ENCODE assay signal across 15 cellular contexts in genomic region chr11:95792700-95793099, GRCh38. TPM values are rescaled to one million over a fixed set of nuclear protein-coding genes. Genes with fewer than 3 reads are reported as not detected.
DNase-seq lines count a peak whose midpoint lies in the region; ATAC-seq and TF ChIP-seq lines count a peak whose summit lies in the region.
"Had no signal": no experiment of that assay in that cellular context is flagged by ENCODE, and none has a peak within 500 bp of the region (broad histone marks: within the 10 kb centered on the region; RNA-seq: fewer than 3 reads in every experiment).

No MANE protein-coding gene starts in this region.

- no peak overlapping the region for H3K9ac ChIP-seq in HUES48 (ENCODE audit: low read depth, low read length)
- H3K9ac ChIP-seq: parathyroid adenoma had no signal

- TF ChIP-seq CTCF in psoas muscle (IDR thresholded peaks at IDR 0.05) = no peak

- H3K36me3 ChIP-seq in CD8-positive, alpha-beta memory T cell (ENCODE audit: insufficient read depth, low read length) = peaks cover 3% of the 10 kb centered on the region
- H3K36me3 ChIP-seq in HUES48 (ENCODE audit: control insufficient read depth, insufficient read depth, low read length) (peaks cover 4% of the 10 kb centered on the region), muscle layer of duodenum (ENCODE audit: control insufficient read depth in 1 of 2, insufficient read depth in 2 of 2, low read length in 2 of 2) (peaks cover 0 to 8% of the 10 kb centered on the region in 2 donors), psoas muscle (ENCODE audit: insufficient read depth in 1 of 2, low read depth in 1 of 2) (peaks cover 0 to 5% of the 10 kb centered on the region in 2 donors)
- H3K36me3 ChIP-seq: breast epithelium, upper lobe of left lung had no signal

- H3K4me1 ChIP-seq in CD8-positive, alpha-beta memory T cell (ENCODE audit: insufficient read depth, low read length) = peaks cover 32% of the 10 kb centered on the region
- H3K4me1 ChIP-seq in HUES48 (ENCODE audit: control insufficient read depth, insufficient read depth, low read length) (peaks cover 22% of the 10 kb centered on the region; the same call in 1 of the 2 replicates), muscle layer of duodenum (ENCODE audit: control insufficient read depth in 1 of 2, insufficient read depth in 2 of 2, low read length in 2 of 2) (peaks cover 17 to 21% of the 10 kb centered on the region in 2 donors), psoas muscle (peaks cover 20% of the 10 kb centered on the region)
- H3K4me1 ChIP-seq: parathyroid adenoma had no signal

- intact Hi-C loops in psoas muscle (cut with DNase I) = loop anchor here in 1 of 2 donors (5.0 kb wide), 1 partner anchor 820 kb away; the partner anchor contains the start of genes CWC15 and KDM4D

- WGBS in psoas muscle, 3 donors = 89 to 90% (median 90%) methylated on average over 7 of the region's 7 CpGs

- H3K4me3 Mint-ChIP-seq in CD8-positive, alpha-beta memory T cell = peak overlapping the region in 4 of 7 donors; percentile 4 to 40 (median 12)
- peak overlapping the region; percentile 44 for H3K4me3 Mint-ChIP-seq in activated T-helper 17 cell treated with anti-CD3 and anti-CD28 coated beads, Interleukin-2, amount 50 U/mL, for 72 hours
- H3K4me3 Mint-ChIP-seq: dendritic cell treated with granulocyte-macrophage colony-stimulating factor and Interleukin-4, amounts not matched to agents 40 ng/mL and 50 ng/mL, for 4 days had no signal

- H3K4me3 ChIP-seq in CD8-positive, alpha-beta memory T cell (ENCODE audit: low read length) = no peak overlapping the region
- H3K4me3 ChIP-seq in HUES48 (ENCODE audit: low read depth, low read length) = 0 out of 2 replicates have a peak overlapping the region, but pooled peaks have one; percentile 8
- H3K4me3 ChIP-seq in muscle layer of duodenum (ENCODE audit: low read depth in 1 of 2, low read length in 2 of 2) = peak overlapping the region in 1 of 2 donors; percentile 94
- H3K4me3 ChIP-seq in psoas muscle = no peak overlapping the region
- H3K4me3 ChIP-seq: breast epithelium had no signal

- peak overlapping the region; percentile 1 for H3K27ac ChIP-seq in CD8-positive, alpha-beta memory T cell (ENCODE audit: low read depth, low read length)
- H3K27ac ChIP-seq in HUES48 (ENCODE audit: low read depth, low read length) (no peak overlapping the region), muscle layer of duodenum (ENCODE audit: low read length) (peak overlapping the region; percentile 99), psoas muscle (no peak overlapping the region)
- H3K27ac ChIP-seq: breast epithelium, epithelial cell of prostate, parathyroid adenoma, upper lobe of left lung had no signal

- H3K27ac Mint-ChIP-seq in CD8-positive, alpha-beta memory T cell = peak overlapping the region in 2 of 8 donors; percentile 32
- H3K27ac Mint-ChIP-seq in activated T-helper 17 cell treated with anti-CD3 and anti-CD28 coated beads, Interleukin-2, amount 50 U/mL, for 72 hours = no peak overlapping the region

- DNase-seq in CD8-positive, alpha-beta memory T cell = no peak
- DNase-seq in activated gamma-delta T cell treated with Interleukin-2 at 50 U/mL for 16 hours (no peak), psoas muscle (no peak)
- DNase-seq: activated CD4-positive, alpha-beta T cell treated with anti-CD3 and anti-CD28 coated beads for 48 hours; foreskin melanocyte; NCI-H1694 treated with DMSO at 0.1 percent for 48 hours; upper lobe of left lung had no signal

- no peak for ATAC-seq in activated T-helper 17 cell treated with anti-CD3 and anti-CD28 coated beads, Interleukin-2, amount 50 U/mL, for 72 hours (replicated peaks)
- ATAC-seq in GM18502 (IDR thresholded peaks at IDR 0.05; ENCODE audit: poor library complexity, unreplicated experiment) (no peak), psoas muscle (no peak)

- H3K9me3 Mint-ChIP-seq in CD8-positive, alpha-beta memory T cell = no peaks in the 10 kb centered on the region
- no peaks in the 10 kb centered on the region for H3K9me3 Mint-ChIP-seq in activated T-helper 17 cell treated with anti-CD3 and anti-CD28 coated beads, Interleukin-2, amount 50 U/mL, for 72 hours
- H3K9me3 Mint-ChIP-seq: dendritic cell treated with granulocyte-macrophage colony-stimulating factor and Interleukin-4, amounts not matched to agents 40 ng/mL and 50 ng/mL, for 4 days had no signal

- H3K36me3 Mint-ChIP-seq in CD8-positive, alpha-beta memory T cell = peaks cover 0 to 36% (median 2%) of the 10 kb centered on the region in 3 donors
- H3K36me3 Mint-ChIP-seq in activated T-helper 17 cell treated with anti-CD3 and anti-CD28 coated beads, Interleukin-2, amount 50 U/mL, for 72 hours (ENCODE audit: low read depth) = peaks cover 69% of the 10 kb centered on the region

- H3K4me1 Mint-ChIP-seq in CD8-positive, alpha-beta memory T cell = peaks cover 48 to 74% (median 68%) of the 10 kb centered on the region in 3 donors
- peaks cover 36% of the 10 kb centered on the region for H3K4me1 Mint-ChIP-seq in activated T-helper 17 cell treated with anti-CD3 and anti-CD28 coated beads, Interleukin-2, amount 50 U/mL, for 72 hours

- no peaks in the 10 kb centered on the region for H3K27me3 ChIP-seq in CD8-positive, alpha-beta memory T cell (ENCODE audit: insufficient read depth, low read length, poor library complexity, severe bottlenecking)
- H3K27me3 ChIP-seq in HUES48 (ENCODE audit: control insufficient read depth, insufficient read depth, low read length) (no peaks in the 10 kb centered on the region), muscle layer of duodenum (ENCODE audit: low read depth, low read length) (no peaks in the 10 kb centered on the region), psoas muscle (ENCODE audit: insufficient read depth in 3 of 3, low read length in 2 of 3) (no peaks in the 10 kb centered on the region)
- H3K27me3 ChIP-seq: breast epithelium, upper lobe of left lung had no signal

- H3K27me3 Mint-ChIP-seq in CD8-positive, alpha-beta memory T cell = peaks cover 0 to 7% of the 10 kb centered on the region in 2 donors
- no peaks in the 10 kb centered on the region for H3K27me3 Mint-ChIP-seq in activated T-helper 17 cell treated with anti-CD3 and anti-CD28 coated beads, Interleukin-2, amount 50 U/mL, for 72 hours
- H3K27me3 Mint-ChIP-seq: dendritic cell treated with granulocyte-macrophage colony-stimulating factor and Interleukin-4, amounts not matched to agents 40 ng/mL and 50 ng/mL, for 4 days had no signal

- no peaks in the 10 kb centered on the region for H3K9me3 ChIP-seq in CD8-positive, alpha-beta memory T cell (ENCODE audit: low read length)
- H3K9me3 ChIP-seq in HUES48 (ENCODE audit: control insufficient read depth, insufficient read depth, low read length) (no peaks in the 10 kb centered on the region), muscle layer of duodenum (ENCODE audit: control insufficient read depth in 1 of 2, low read length in 2 of 2) (no peaks in the 10 kb centered on the region), psoas muscle (no peaks in the 10 kb centered on the region)
- H3K9me3 ChIP-seq: breast epithelium, upper lobe of left lung had no signal

- POLR2A ChIA-PET in CD8-positive, alpha-beta memory T cell (lab: Charles Lee) = no interaction called here

- CTCF ChIA-PET in CD8-positive, alpha-beta memory T cell (lab: Charles Lee) = interaction anchor here (1.5 to 7.0 kb wide), 2 partner anchors 38 to 639 kb away, joined by 3 to 33 read pairs; no protein-coding TSS in a partner anchor

RNA-seq across cellular contexts. Expression of gene CEP57, which starts 2.4 kb away (rescaled TPM):
- 10 to 100 TPM; 63.7 to 64.4 TPM for total RNA-seq in CD8-positive, alpha-beta memory T cell
- polyA plus RNA-seq in CD8-positive, alpha-beta memory T cell = 46.1 TPM
- 100 to 1,000 TPM in 1 of 2 donors, 10 to 100 TPM in 1; 79.9 to 159 TPM for total RNA-seq in activated T-helper 17 cell treated with anti-CD3 and anti-CD28 coated beads, Interleukin-2, amount 50 U/mL, for 72 hours
- total RNA-seq in psoas muscle = 10 to 100 TPM; 13.6 to 27.1 (median 15.7) TPM
- 10 to 100 TPM in 1 of 3 donors, 1 to 10 TPM in 2; 7.7 to 15.8 (median 7.9) TPM for polyA plus RNA-seq in psoas muscle

RNA-seq across cellular contexts. Expression of gene FAM76B, which starts 3.1 kb away (rescaled TPM):
- total RNA-seq in CD8-positive, alpha-beta memory T cell = 10 to 100 TPM; 33.9 to 35.8 TPM
- polyA plus RNA-seq in CD8-positive, alpha-beta memory T cell = 14.7 TPM
- total RNA-seq in activated T-helper 17 cell treated with anti-CD3 and anti-CD28 coated beads, Interleukin-2, amount 50 U/mL, for 72 hours = 10 to 100 TPM; 38.3 to 50.7 TPM
- total RNA-seq in psoas muscle = 1 to 10 TPM; 5.8 to 9.4 (median 6.0) TPM
- 1 to 10 TPM; 4.0 to 5.9 (median 4.4) TPM for polyA plus RNA-seq in psoas muscle

Comparison
In these comparisons a context has a peak if more than half of its experiments do, and no peak if none do; other contexts are left out.
1. H3K27ac ChIP-seq: peak in CD8-positive, alpha-beta memory T cell (single experiment) and muscle layer of duodenum (single experiment); none in HUES48 (single experiment) and psoas muscle (single experiment).